3 cellular contexts compared by ENCODE assay signal in genomic region chr17:49931416-49931815, GRCh38.
A peak's percentile ranks its signal among the peaks of the same experiment; 100 is the strongest.
TF ChIP-seq lines count a peak whose summit lies in the region.

No MANE protein-coding gene starts in this region.

TF ChIP-seq in SK-N-SH, 30 proteins besides CTCF, POLR2A, EP300 and RAD21:
- TF ChIP-seq FOXJ3 (CRISPR knock-in tag; IDR thresholded peaks at IDR 0.05), result 0 out of 2 replicates have a peak, but pooled peaks have one; percentile 19
- no peak for TF ChIP-seq MAX (IDR thresholded peaks at IDR 0.05; ENCODE audit: low read depth)
TF ChIP-seq in SK-N-SH: peak in this region for 1.

TF ChIP-seq in SK-N-SH treated with all-trans-retinoic acid at 6 μM for 48 hours, 23 proteins besides CTCF, POLR2A, EP300 and RAD21:
- TF ChIP-seq ZNF8 (CRISPR knock-in tag; IDR thresholded peaks at IDR 0.05), result no peak
- no peak for TF ChIP-seq ZFP3 (CRISPR knock-in tag; IDR thresholded peaks at IDR 0.05)
- no peak for TF ChIP-seq ZFP30 (CRISPR knock-in tag; IDR thresholded peaks at IDR 0.05)
- TF ChIP-seq ARNTL (CRISPR knock-in tag; IDR thresholded peaks at IDR 0.05; ENCODE audit: borderline replicate concordance, low read depth), result no peak
- TF ChIP-seq GLIS3 (CRISPR knock-in tag; IDR thresholded peaks at IDR 0.05), result no peak
- TF ChIP-seq SNAI2 (CRISPR knock-in tag; IDR thresholded peaks at IDR 0.05), result no peak

TF ChIP-seq in K562, 482 proteins besides CTCF, POLR2A, EP300 and RAD21:
- peak; percentile 12; the same call in 1 of the 2 replicates for TF ChIP-seq NFIC (IDR thresholded peaks at IDR 0.05)
- no peak for TF ChIP-seq MLLT1 (IDR thresholded peaks at IDR 0.05)
- no peak for TF ChIP-seq NR3C1 (CRISPR knock-in tag; IDR thresholded peaks at IDR 0.05)
- TF ChIP-seq PHF8 (IDR thresholded peaks at IDR 0.05; ENCODE audit: borderline replicate concordance, low read length), result no peak
- TF ChIP-seq ZFP36 (IDR thresholded peaks at IDR 0.05; ENCODE audit: low read depth, low read length, partially characterized antibody), result peak; percentile 18
- no peak for TF ChIP-seq MYNN (IDR thresholded peaks at IDR 0.05)
- TF ChIP-seq MYNN (CRISPR knock-in tag; IDR thresholded peaks at IDR 0.05), result no peak
- no peak for TF ChIP-seq ZKSCAN1 (IDR thresholded peaks at IDR 0.05; ENCODE audit: low read depth, low read length)
- TF ChIP-seq DNMT1 (IDR thresholded peaks at IDR 0.05), result no peak
- no peak for TF ChIP-seq ZNF398 (CRISPR knock-in tag; IDR thresholded peaks at IDR 0.05)
- no peak for TF ChIP-seq HMG20A (CRISPR knock-in tag; conservative IDR thresholded peaks at IDR 0.05)
